In the genomic region with DNA sequence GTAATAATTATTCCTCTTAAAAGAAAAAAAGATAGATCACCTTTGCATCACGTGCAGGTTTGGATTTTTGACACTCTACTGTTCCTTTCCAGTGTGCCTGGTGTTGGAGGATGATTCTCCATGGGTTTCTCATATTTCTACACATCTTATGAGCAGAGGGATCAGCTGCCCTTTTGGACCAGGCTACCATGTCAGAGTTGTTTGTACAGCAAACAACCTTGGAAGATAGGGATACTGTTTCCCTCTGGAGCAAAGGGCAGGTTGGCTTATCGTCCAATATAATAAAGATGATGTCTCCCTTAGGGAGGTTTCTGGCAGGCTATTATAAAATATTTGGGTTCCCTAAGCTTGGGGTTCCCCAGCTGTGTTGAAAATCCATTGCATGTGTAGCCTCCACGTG, we compare ENCODE assay signal across 40 cellular contexts. TPM values are rescaled to one million over a fixed set of nuclear protein-coding genes. Genes with fewer than 3 reads are reported as not detected.
"Had no signal": no experiment of that assay in that cellular context is flagged by ENCODE, and none has a peak within 500 bp of the region (broad histone marks: within the 10 kb centered on the region; RNA-seq: fewer than 3 reads in every experiment).

No MANE protein-coding gene starts in this region.

- ATAC-seq: activated CD8-positive, alpha-beta memory T cell treated with anti-CD3 and anti-CD28 coated beads, Interleukin-2, amount 10 ng/mL, durations not matched to agents 7 days and 5 days; activated T-cell treated with anti-CD3 and anti-CD28 coated beads, Interleukin-2, amount 50 U/mL, for 72 hours; activated T-helper 17 cell treated with anti-CD3 and anti-CD28 coated beads, Interleukin-2, amount 50 U/mL, for 72 hours; PC-3 had no signal

- H3K27me3 ChIP-seq: brain microvascular endothelial cell, Peyer's patch, SJSA1 had no signal

- DNase-seq: activated B cell treated with CpG ODN at 0.5 μM for 24 hours; activated CD4-positive, alpha-beta memory T cell treated with anti-CD3 and anti-CD28 coated beads for 36 hours; activated CD4-positive, alpha-beta T cell treated with anti-CD3 and anti-CD28 coated beads for 4 hours; activated CD4-positive, alpha-beta T cell treated with anti-CD3 and anti-CD28 coated beads, Interleukin-2, amount 50 U/mL, for 1 hour; activated CD4-positive, CD25-positive, alpha-beta regulatory T cell treated with anti-CD3 and anti-CD28 coated beads, Interleukin-2, amount 50 U/mL, for 72 hours; activated CD8-positive, alpha-beta memory T cell treated with anti-CD3 and anti-CD28 coated beads for 24 hours; activated CD8-positive, alpha-beta memory T cell treated with anti-CD3 and anti-CD28 coated beads, Interleukin-2, amount 10 ng/mL, durations not matched to agents 7 days and 5 days; activated CD8-positive, alpha-beta memory T cell treated with anti-CD3 and anti-CD28 coated beads, Interleukin-2, amount 50 U/mL, for 48 hours; activated effector memory CD4-positive, alpha-beta T cell treated with anti-CD3 and anti-CD28 coated beads, Interleukin-2, amount 50 U/mL, for 16 hours; activated naive CD4-positive, alpha-beta T cell; activated naive CD4-positive, alpha-beta T cell treated with anti-CD3 and anti-CD28 coated beads, Interleukin-2, amount 50 U/mL, for 16 hours; activated naive CD8-positive, alpha-beta T cell treated with anti-CD3 and anti-CD28 coated beads for 36 hours; activated T-cell treated with anti-CD3 and anti-CD28 coated beads, Interleukin-2, amount 50 U/mL, for 72 hours; amniotic stem cell; aorta; brain microvascular endothelial cell; central memory CD4-positive, alpha-beta T cell; Karpas-422; MV-4-11; NCI-H1092; NCI-H1436 treated with DMSO at 0.1 percent for 48 hours; NCI-H1694 treated with DMSO at 0.1 percent for 48 hours; NCI-H2029; NCI-H510A; NCI-H526; NCI-H748 treated with DMSO at 0.1 percent for 48 hours; NK-92 treated with Interleukin-12 subunit alpha and Interleukin-12 subunit beta, amount 100 ng/mL, for 24 hours; PC-3; Peyer's patch; RPMI8226; SHP77 treated with DMSO at 0.1 percent for 48 hours; SW 1271; T-helper 1 cell; T-helper 2 cell; T-helper 9 cell had no signal

- H3K36me3 ChIP-seq: brain microvascular endothelial cell, Peyer's patch, SJSA1 had no signal

- H3K4me3 ChIP-seq: Peyer's patch, SJSA1 had no signal

- H3K27ac ChIP-seq: brain microvascular endothelial cell, Peyer's patch, SJSA1, VCaP had no signal

- H3K4me1 ChIP-seq: Peyer's patch, SJSA1 had no signal

RNA-seq across cellular contexts. Expression of a gene that starts 42.1 kb away (rescaled TPM):
- total RNA-seq: activated B cell treated with CpG ODN at 0.5 μM for 24 hours; activated CD4-positive, alpha-beta memory T cell treated with anti-CD3 and anti-CD28 coated beads for 36 hours; activated CD8-positive, alpha-beta memory T cell treated with anti-CD3 and anti-CD28 coated beads, Interleukin-2, amount 10 ng/mL, durations not matched to agents 7 days and 5 days; activated naive CD8-positive, alpha-beta T cell treated with anti-CD3 and anti-CD28 coated beads for 36 hours; activated T-cell treated with anti-CD3 and anti-CD28 coated beads, Interleukin-2, amount 50 U/mL, for 72 hours; activated T-helper 17 cell treated with anti-CD3 and anti-CD28 coated beads, Interleukin-2, amount 50 U/mL, for 72 hours; aorta; cerebellum; MCF 10A; PC-3; SJSA1 had no signal
- polyA plus RNA-seq: aorta had no signal
